ENCODE assay signal across 2 cellular contexts in the genomic region with DNA sequence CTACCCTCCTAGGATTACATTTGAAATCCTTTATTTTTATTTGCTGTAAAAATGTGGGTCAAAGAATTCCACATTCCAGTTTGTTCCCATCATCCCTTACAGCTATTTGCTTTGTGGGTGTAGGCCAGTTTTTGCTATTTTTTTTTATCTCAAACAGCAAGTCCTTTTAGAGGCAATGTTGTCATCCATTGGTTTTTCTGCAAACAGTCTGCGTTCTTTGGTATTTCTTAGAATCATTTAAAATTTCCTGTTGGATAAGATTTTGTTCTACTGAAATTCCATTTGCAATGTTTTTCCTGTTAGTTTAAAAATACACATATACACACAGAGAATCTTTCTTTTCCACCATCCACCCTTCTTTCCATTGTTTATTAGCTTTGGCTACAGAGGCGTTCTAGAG.
TF ChIP-seq lines count a peak whose summit lies in the region.

No MANE protein-coding gene starts in this region.

TF ChIP-seq in liver, 16 proteins besides CTCF, POLR2A, EP300 and RAD21:
- TF ChIP-seq YY1 (IDR thresholded peaks at IDR 0.05): peak; percentile 17
- TF ChIP-seq FOXA2 (IDR thresholded peaks at IDR 0.05): no peak
- TF ChIP-seq HNF4A (conservative IDR thresholded peaks at IDR 0.05): no peak
- TF ChIP-seq NR2F2 (IDR thresholded peaks at IDR 0.05): no peak
- TF ChIP-seq GABPA (IDR thresholded peaks at IDR 0.05 in 1 of 2, conservative IDR thresholded peaks at IDR 0.05 in 1 of 2): no peak
- TF ChIP-seq SP1 (IDR thresholded peaks at IDR 0.05): peak; percentile 9

TF ChIP-seq in HepG2, 621 proteins besides CTCF, POLR2A, EP300 and RAD21:
- TF ChIP-seq ZNF546 (CRISPR knock-in tag; conservative IDR thresholded peaks at IDR 0.05): no peak
- TF ChIP-seq, protein P1, sequence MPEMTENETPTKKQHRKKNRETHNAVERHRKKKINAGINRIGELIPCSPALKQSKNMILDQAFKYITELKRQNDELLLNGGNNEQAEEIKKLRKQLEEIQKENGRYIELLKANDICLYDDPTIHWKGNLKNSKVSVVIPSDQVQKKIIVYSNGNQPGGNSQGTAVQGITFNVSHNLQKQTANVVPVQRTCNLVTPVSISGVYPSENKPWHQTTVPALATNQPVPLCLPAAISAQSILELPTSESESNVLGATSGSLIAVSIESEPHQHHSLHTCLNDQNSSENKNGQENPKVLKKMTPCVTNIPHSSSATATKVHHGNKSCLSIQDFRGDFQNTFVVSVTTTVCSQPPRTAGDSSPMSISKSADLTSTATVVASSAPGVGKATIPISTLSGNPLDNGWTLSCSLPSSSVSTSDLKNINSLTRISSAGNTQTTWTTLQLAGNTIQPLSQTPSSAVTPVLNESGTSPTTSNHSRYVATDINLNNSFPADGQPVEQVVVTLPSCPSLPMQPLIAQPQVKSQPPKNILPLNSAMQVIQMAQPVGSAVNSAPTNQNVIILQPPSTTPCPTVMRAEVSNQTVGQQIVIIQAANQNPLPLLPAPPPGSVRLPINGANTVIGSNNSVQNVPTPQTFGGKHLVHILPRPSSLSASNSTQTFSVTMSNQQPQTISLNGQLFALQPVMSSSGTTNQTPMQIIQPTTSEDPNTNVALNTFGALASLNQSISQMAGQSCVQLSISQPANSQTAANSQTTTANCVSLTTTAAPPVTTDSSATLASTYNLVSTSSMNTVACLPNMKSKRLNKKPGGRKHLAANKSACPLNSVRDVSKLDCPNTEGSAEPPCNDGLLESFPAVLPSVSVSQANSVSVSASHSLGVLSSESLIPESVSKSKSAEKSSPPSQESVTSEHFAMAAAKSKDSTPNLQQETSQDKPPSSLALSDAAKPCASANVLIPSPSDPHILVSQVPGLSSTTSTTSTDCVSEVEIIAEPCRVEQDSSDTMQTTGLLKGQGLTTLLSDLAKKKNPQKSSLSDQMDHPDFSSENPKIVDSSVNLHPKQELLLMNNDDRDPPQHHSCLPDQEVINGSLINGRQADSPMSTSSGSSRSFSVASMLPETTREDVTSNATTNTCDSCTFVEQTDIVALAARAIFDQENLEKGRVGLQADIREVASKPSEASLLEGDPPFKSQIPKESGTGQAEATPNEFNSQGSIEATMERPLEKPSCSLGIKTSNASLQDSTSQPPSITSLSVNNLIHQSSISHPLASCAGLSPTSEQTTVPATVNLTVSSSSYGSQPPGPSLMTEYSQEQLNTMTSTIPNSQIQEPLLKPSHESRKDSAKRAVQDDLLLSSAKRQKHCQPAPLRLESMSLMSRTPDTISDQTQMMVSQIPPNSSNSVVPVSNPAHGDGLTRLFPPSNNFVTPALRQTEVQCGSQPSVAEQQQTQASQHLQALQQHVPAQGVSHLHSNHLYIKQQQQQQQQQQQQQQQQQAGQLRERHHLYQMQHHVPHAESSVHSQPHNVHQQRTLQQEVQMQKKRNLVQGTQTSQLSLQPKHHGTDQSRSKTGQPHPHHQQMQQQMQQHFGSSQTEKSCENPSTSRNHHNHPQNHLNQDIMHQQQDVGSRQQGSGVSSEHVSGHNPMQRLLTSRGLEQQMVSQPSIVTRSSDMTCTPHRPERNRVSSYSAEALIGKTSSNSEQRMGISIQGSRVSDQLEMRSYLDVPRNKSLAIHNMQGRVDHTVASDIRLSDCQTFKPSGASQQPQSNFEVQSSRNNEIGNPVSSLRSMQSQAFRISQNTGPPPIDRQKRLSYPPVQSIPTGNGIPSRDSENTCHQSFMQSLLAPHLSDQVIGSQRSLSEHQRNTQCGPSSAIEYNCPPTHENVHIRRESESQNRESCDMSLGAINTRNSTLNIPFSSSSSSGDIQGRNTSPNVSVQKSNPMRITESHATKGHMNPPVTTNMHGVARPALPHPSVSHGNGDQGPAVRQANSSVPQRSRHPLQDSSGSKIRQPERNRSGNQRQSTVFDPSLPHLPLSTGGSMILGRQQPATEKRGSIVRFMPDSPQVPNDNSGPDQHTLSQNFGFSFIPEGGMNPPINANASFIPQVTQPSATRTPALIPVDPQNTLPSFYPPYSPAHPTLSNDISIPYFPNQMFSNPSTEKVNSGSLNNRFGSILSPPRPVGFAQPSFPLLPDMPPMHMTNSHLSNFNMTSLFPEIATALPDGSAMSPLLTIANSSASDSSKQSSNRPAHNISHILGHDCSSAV (CRISPR knock-in tag; IDR thresholded peaks at IDR 0.05; ENCODE audit: borderline replicate concordance): no peak
- TF ChIP-seq RBFOX2 (IDR thresholded peaks at IDR 0.05; ENCODE audit: low read depth, low read length): no peak
- no peak for TF ChIP-seq TOE1 (CRISPR knock-in tag; IDR thresholded peaks at IDR 0.05)
- no peak for TF ChIP-seq ZNF326 (CRISPR knock-in tag; IDR thresholded peaks at IDR 0.05; ENCODE audit: borderline replicate concordance)
- TF ChIP-seq, protein P2, sequence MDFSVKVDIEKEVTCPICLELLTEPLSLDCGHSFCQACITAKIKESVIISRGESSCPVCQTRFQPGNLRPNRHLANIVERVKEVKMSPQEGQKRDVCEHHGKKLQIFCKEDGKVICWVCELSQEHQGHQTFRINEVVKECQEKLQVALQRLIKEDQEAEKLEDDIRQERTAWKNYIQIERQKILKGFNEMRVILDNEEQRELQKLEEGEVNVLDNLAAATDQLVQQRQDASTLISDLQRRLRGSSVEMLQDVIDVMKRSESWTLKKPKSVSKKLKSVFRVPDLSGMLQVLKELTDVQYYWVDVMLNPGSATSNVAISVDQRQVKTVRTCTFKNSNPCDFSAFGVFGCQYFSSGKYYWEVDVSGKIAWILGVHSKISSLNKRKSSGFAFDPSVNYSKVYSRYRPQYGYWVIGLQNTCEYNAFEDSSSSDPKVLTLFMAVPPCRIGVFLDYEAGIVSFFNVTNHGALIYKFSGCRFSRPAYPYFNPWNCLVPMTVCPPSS (IDR thresholded peaks at IDR 0.05): no peak
- no peak for TF ChIP-seq NFE2 (CRISPR knock-in tag; IDR thresholded peaks at IDR 0.05)
- TF ChIP-seq FOXA1 (IDR thresholded peaks at IDR 0.05): no peak
- no peak for TF ChIP-seq FOXA1 (CRISPR knock-in tag; IDR thresholded peaks at IDR 0.05)
- TF ChIP-seq ZFP36L2 (CRISPR knock-in tag; IDR thresholded peaks at IDR 0.05): no peak
- no peak for TF ChIP-seq PHF20 (CRISPR knock-in tag; IDR thresholded peaks at IDR 0.05)
- no peak for TF ChIP-seq PHF5A (CRISPR knock-in tag; IDR thresholded peaks at IDR 0.05; ENCODE audit: low read depth, unreplicated experiment)
